23 cellular contexts compared by ENCODE assay signal in genomic region chr6:31677955-31678354, GRCh38. TPM values are rescaled to one million over a fixed set of nuclear protein-coding genes. Genes with fewer than 3 reads are reported as not detected.
"Had no signal": no experiment of that assay in that cellular context is flagged by ENCODE, and none has a peak within 500 bp of the region (broad histone marks: within the 10 kb centered on the region; RNA-seq: fewer than 3 reads in every experiment).

No MANE protein-coding gene starts in this region.

- DNase-seq: effector memory CD8-positive, alpha-beta T cell; foreskin keratinocyte; head of caudate nucleus; kidney; left cardiac atrium; left ventricle myocardium inferior; lower lobe of right lung; natural killer cell; nucleus accumbens; ovary; sigmoid colon; stimulated activated CD4-positive, alpha-beta T cell treated with anti-CD3 and anti-CD28 coated beads, Interleukin-2, amount 100 ng/mL, for 24 hours; stimulated activated CD4-positive, alpha-beta T cell treated with anti-CD3 and anti-CD28 coated beads, Interleukin-4, amount 100 ng/mL, for 4 hours; stimulated activated naive CD4-positive, alpha-beta T cell; thyroid gland had no signal

- H3K36me3 Mint-ChIP-seq: natural killer cell, type B pancreatic cell had no signal

- H3K36me3 ChIP-seq: neural progenitor cell, ovary had no signal

- H3K27ac ChIP-seq: foreskin keratinocyte, hepatocyte, left ventricle myocardium inferior, lower lobe of right lung, neural progenitor cell, ovary, right atrium auricular region, sigmoid colon, skin epidermis, suprapubic skin, thyroid gland had no signal

- H3K4me3 ChIP-seq: hepatocyte, left ventricle myocardium inferior, lower lobe of right lung, neural progenitor cell, ovary, right atrium auricular region, sigmoid colon, skin epidermis, suprapubic skin, thyroid gland had no signal

- ATAC-seq: effector memory CD8-positive, alpha-beta T cell; foreskin keratinocyte; left cardiac atrium; lower lobe of right lung; natural killer cell had no signal

- H3K27ac Mint-ChIP-seq: effector memory CD8-positive, alpha-beta T cell; memory B cell; mesothelial cell of epicardium; neural progenitor cell had no signal

- H3K27me3 ChIP-seq: foreskin keratinocyte, hepatocyte, ovary, right atrium auricular region, sigmoid colon, suprapubic skin, thyroid gland had no signal

- H3K9me3 ChIP-seq: left ventricle myocardium inferior, lower lobe of right lung, ovary, right atrium auricular region, sigmoid colon, suprapubic skin, thyroid gland had no signal

- H3K4me3 Mint-ChIP-seq: memory B cell, mesothelial cell of epicardium, natural killer cell, neural progenitor cell, type B pancreatic cell had no signal

- H3K9me3 Mint-ChIP-seq: effector memory CD8-positive, alpha-beta T cell; memory B cell; mesothelial cell of epicardium; natural killer cell; neural progenitor cell; type B pancreatic cell had no signal

- H3K27me3 Mint-ChIP-seq: effector memory CD8-positive, alpha-beta T cell; memory B cell; type B pancreatic cell had no signal

RNA-seq across cellular contexts. Expression of gene LY6G5C, which starts 2.9 kb away (rescaled TPM):
- total RNA-seq: hepatocyte had no signal
